ENCODE assay signal across 8 cellular contexts in genomic region chr9:87498046-87498815, GRCh38. TPM values are rescaled to one million over a fixed set of nuclear protein-coding genes. Genes with fewer than 3 reads are reported as not detected.
DNase-seq lines count a peak whose midpoint lies in the region; ATAC-seq and TF ChIP-seq lines count a peak whose summit lies in the region.

No MANE protein-coding gene starts in this region.

- peak overlapping the region; percentile 98 for H3K4me2 ChIP-seq in MM.1S (ENCODE audit: low read depth, low read length)

- peak; percentile 29 to 71 (median 64) for TF ChIP-seq POLR2A in body of pancreas (IDR thresholded peaks at IDR 0.05)

- H3K27me3 ChIP-seq in MM.1S (replicated peaks; ENCODE audit: insufficient read depth, low read length) = no peaks in the 10 kb centered on the region
- H3K27me3 ChIP-seq in body of pancreas = no peaks in the 10 kb centered on the region

- ATAC-seq in GM21381 (IDR thresholded peaks at IDR 0.05; ENCODE audit: unreplicated experiment) (peak; percentile 24), body of pancreas (peak; percentile 75)

- peak; percentile 70 for DNase-seq in Daoy (ENCODE audit: low read depth)
- DNase-seq in MM.1S = peak; percentile 37
- peak; percentile 70 to 75 (median 73) for DNase-seq in body of pancreas
- no peak for DNase-seq in immature natural killer cell
- no peak for DNase-seq in skeletal muscle cell (ENCODE audit: low read depth)
- DNase-seq in NCI-H1048 (lab: John Stamatoyannopoulos, UW) = no peak
- no peak for DNase-seq in SKM-1 treated with dmso at 0.1 percent for 144 hours (lab: John Stamatoyannopoulos, UW; ENCODE audit: unreplicated experiment)

- WGBS in body of pancreas, 2 donors = 0% methylated on average over 1 to 66 of the region's 81 CpGs

- peaks cover 43% of the 10 kb centered on the region for H3F3A ChIP-seq in MM.1S (ENCODE audit: insufficient read depth, low read length)

- H3K9me3 Mint-ChIP-seq in immature natural killer cell = no peaks in the 10 kb centered on the region

- no peaks in the 10 kb centered on the region for H3K9me2 ChIP-seq in MM.1S (replicated peaks; ENCODE audit: insufficient read depth, low read length)

- H3K9me3 ChIP-seq in MM.1S (replicated peaks; ENCODE audit: insufficient read depth, low read length) (no peaks in the 10 kb centered on the region), body of pancreas (no peaks in the 10 kb centered on the region)

- intact Hi-C loops in body of pancreas (cut with DNase I) = no loop called here

- peak overlapping the region in 4 of 5 donors; percentile 34 to 68 (median 57) for H3K4me3 Mint-ChIP-seq in immature natural killer cell

- no peaks in the 10 kb centered on the region for H3K36me3 ChIP-seq in MM.1S (replicated peaks; ENCODE audit: insufficient read depth, low read length)
- H3K36me3 ChIP-seq in body of pancreas (replicated peaks in 1 of 2; ENCODE audit: insufficient read depth in 1 of 2, low read depth in 2 of 2) = no peaks in the 10 kb centered on the region

- H3K4me1 Mint-ChIP-seq in immature natural killer cell = peaks cover 0 to 4% of the 10 kb centered on the region in 2 donors

- H3K79me2 ChIP-seq in MM.1S (ENCODE audit: low read length) = peaks cover 52% of the 10 kb centered on the region

- H3K27ac ChIP-seq in MM.1S (ENCODE audit: low read length) = peak overlapping the region; percentile 88
- H3K27ac ChIP-seq in body of pancreas = peak overlapping the region; percentile 76 to 95 (median 91)

- no peaks in the 10 kb centered on the region for H4K20me1 ChIP-seq in MM.1S (ENCODE audit: insufficient read depth, low read length)

- peaks cover 28% of the 10 kb centered on the region for H3K4me1 ChIP-seq in MM.1S (ENCODE audit: low read length)
- H3K4me1 ChIP-seq in body of pancreas = peaks cover 49% of the 10 kb centered on the region

- TF ChIP-seq CTCF in MM.1S (IDR thresholded peaks at IDR 0.05; ENCODE audit: low read length) (no peak), body of pancreas (IDR thresholded peaks at IDR 0.05) (peak in 6 of 7 experiments; percentile 15 to 60 (median 54))

- peak overlapping the region; percentile 56 for H2AFZ ChIP-seq in MM.1S (ENCODE audit: low read length)

- H3K9ac ChIP-seq in MM.1S (ENCODE audit: low read length) = peak overlapping the region; percentile 94

- H3K4me3 ChIP-seq in MM.1S (ENCODE audit: low read length) = peak overlapping the region; percentile 84
- peak overlapping the region; percentile 68 to 85 for H3K4me3 ChIP-seq in body of pancreas
- peak overlapping the region; percentile 55 for H3K4me3 ChIP-seq in skeletal muscle cell (ENCODE audit: low read depth, low read length)

- peaks cover 4 to 16% (median 16%) of the 10 kb centered on the region in 3 donors for H3K27me3 Mint-ChIP-seq in immature natural killer cell (ENCODE audit: low read depth in 3 of 3)

- H3K27ac Mint-ChIP-seq in immature natural killer cell = no peak overlapping the region

- no peaks in the 10 kb centered on the region for H3K36me3 Mint-ChIP-seq in immature natural killer cell

RNA-seq across cellular contexts. Expression of gene DAPK1, which starts 0.6 kb away (rescaled TPM):
- 23.9 and 31.3 TPM in 2 replicates for total RNA-seq in Daoy (2014; rRNA removed; shearing (Covaris generic))
- total RNA-seq in body of pancreas = 100 to 1,000 TPM in 1 of 2 donors, 10 to 100 TPM in 1; 79.6 to 152 TPM
- polyA plus RNA-seq in immature natural killer cell = 1 to 10 TPM in 1 of 3 donors, under 1 TPM in 1, not detected in 1; 0.82 to 1.3 TPM

Comparison
In these comparisons a context has a peak if more than half of its experiments do, and no peak if none do; other contexts are left out.
1. DNase-seq: peak in Daoy (single experiment), MM.1S (single experiment) and body of pancreas (4 of 4); none in immature natural killer cell (0 of 3), skeletal muscle cell (single experiment), NCI-H1048 (single experiment) and SKM-1 treated with dmso at 0.1 percent for 144 hours (single experiment).
2. Peak in every context shown above with its lines, with median percentiles within 50 percentile points of each other: H3K4me3 ChIP-seq.